In genomic region chr5:14742427-14743010, GRCh38 we compare ENCODE assay signal across 14 cellular contexts.
DNase-seq lines count a peak whose midpoint lies in the region; ATAC-seq and TF ChIP-seq lines count a peak whose summit lies in the region.
"Had no signal": no experiment of that assay in that cellular context is flagged by ENCODE, and none has a peak within 500 bp of the region (broad histone marks: within the 10 kb centered on the region; RNA-seq: fewer than 3 reads in every experiment).

No MANE protein-coding gene starts in this region.

- no peak overlapping the region for H3K27ac ChIP-seq in CD4-positive, CD25-positive, alpha-beta regulatory T cell (ENCODE audit: insufficient read depth, low read length, poor library complexity, severe bottlenecking)
- no peak overlapping the region for H3K27ac ChIP-seq in H9 (ENCODE audit: insufficient read length, low read depth, low read length)
- H3K27ac ChIP-seq: SJCRH30 had no signal

- peaks cover 60% of the 10 kb centered on the region for H3K36me3 Mint-ChIP-seq in CD4-positive, CD25-positive, alpha-beta regulatory T cell
- no peaks in the 10 kb centered on the region; a peak in 1 of 7 replicates for H3K36me3 Mint-ChIP-seq in H9 (ENCODE audit: insufficient read depth in 1 of 3, low read depth in 3 of 3)
- H3K36me3 Mint-ChIP-seq in chondrocyte (ENCODE audit: low read depth), result peaks cover 27% of the 10 kb centered on the region

- peaks cover 85% of the 10 kb centered on the region for H3K36me3 ChIP-seq in CD4-positive, CD25-positive, alpha-beta regulatory T cell (ENCODE audit: control insufficient read depth, insufficient read depth, low read length)
- H3K36me3 ChIP-seq: SJCRH30 had no signal

- H3K9ac ChIP-seq in H9 (ENCODE audit: extremely low read depth, insufficient read length, low read length), result no peak overlapping the region

- H3K27me3 Mint-ChIP-seq in CD4-positive, CD25-positive, alpha-beta regulatory T cell, result no peaks in the 10 kb centered on the region
- H3K27me3 Mint-ChIP-seq in H9 (ENCODE audit: low read depth) (no peaks in the 10 kb centered on the region), chondrocyte (ENCODE audit: low read depth) (no peaks in the 10 kb centered on the region)

- no peak overlapping the region for H3K4me3 ChIP-seq in CD4-positive, CD25-positive, alpha-beta regulatory T cell (ENCODE audit: low read depth, low read length)
- H3K4me3 ChIP-seq: SJCRH30 had no signal

- H2AFZ ChIP-seq in H9 (ENCODE audit: low read length), result no peak overlapping the region

- no peaks in the 10 kb centered on the region for H3K79me2 ChIP-seq in H9 (ENCODE audit: insufficient read depth, low read length)

- no peak overlapping the region for H2AK5ac ChIP-seq in H9 (ENCODE audit: insufficient read length, low read length)

- no peak overlapping the region for H2BK12ac ChIP-seq in H9 (ENCODE audit: insufficient read length, low read depth, low read length)

- no peaks in the 10 kb centered on the region for H3K9me3 ChIP-seq in CD4-positive, CD25-positive, alpha-beta regulatory T cell (ENCODE audit: control insufficient read depth in 2 of 2, low read length in 2 of 2)
- H3K9me3 ChIP-seq in H9 (ENCODE audit: control insufficient read depth, low read depth, low read length), result no peaks in the 10 kb centered on the region
- H3K9me3 ChIP-seq: BE2C, SJCRH30 had no signal

- no peaks in the 10 kb centered on the region for H3K79me1 ChIP-seq in H9 (ENCODE audit: insufficient read depth, low read depth, low read length, poor library complexity, severe bottlenecking)

- no peak overlapping the region for H3K4ac ChIP-seq in H9 (ENCODE audit: low read depth, low read length)

- no peak overlapping the region for H2BK120ac ChIP-seq in H9 (ENCODE audit: low read depth, low read length, poor library complexity, severe bottlenecking)

- no peak overlapping the region for H4K91ac ChIP-seq in H9 (ENCODE audit: insufficient read length, low read depth, low read length)

- no peak overlapping the region for H3T11ph ChIP-seq in H9 (ENCODE audit: low read length)

- peak overlapping the region; percentile 65 to 88 (median 86) for H3K27ac Mint-ChIP-seq in CD4-positive, CD25-positive, alpha-beta regulatory T cell
- H3K27ac Mint-ChIP-seq in H9 (peak overlapping the region in 2 of 3 experiments; percentile 5 to 85; a peak in 3 of 7 replicates), chondrocyte (ENCODE audit: unreplicated experiment) (peak overlapping the region; percentile 12)
- H3K27ac Mint-ChIP-seq: HFFc6 had no signal

- H4K8ac ChIP-seq in H9 (replicated peaks; ENCODE audit: insufficient read length, low read depth, low read length), result no peak overlapping the region

- H4K20me1 ChIP-seq in H9 (ENCODE audit: control insufficient read depth, insufficient read depth, insufficient read length), result peaks cover 2% of the 10 kb centered on the region

- no peak overlapping the region for H3K4me3 Mint-ChIP-seq in CD4-positive, CD25-positive, alpha-beta regulatory T cell
- H3K4me3 Mint-ChIP-seq in H9 (no peak overlapping the region), chondrocyte (ENCODE audit: unreplicated experiment) (no peak overlapping the region)
- H3K4me3 Mint-ChIP-seq: HFFc6 had no signal

- H3K4me1 Mint-ChIP-seq in CD4-positive, CD25-positive, alpha-beta regulatory T cell, result peaks cover 0 to 23% (median 12%) of the 10 kb centered on the region in 4 donors
- peaks cover 38 to 39% of the 10 kb centered on the region in 2 experiments for H3K4me1 Mint-ChIP-seq in H9
- H3K4me1 Mint-ChIP-seq in chondrocyte (ENCODE audit: low read depth), result peaks cover 37% of the 10 kb centered on the region

- no peak overlapping the region for H3K18ac ChIP-seq in H9 (ENCODE audit: insufficient read length, low read depth, low read length)

- H2BK20ac ChIP-seq in H9 (ENCODE audit: low read depth, low read length, poor library complexity, severe bottlenecking), result no peak overlapping the region

- TF ChIP-seq CTCF in H9 (conservative IDR thresholded peaks at IDR 0.05) (no peak), chondrocyte (IDR thresholded peaks at IDR 0.05) (no peak)

- no peaks in the 10 kb centered on the region for H3K9me3 Mint-ChIP-seq in CD4-positive, CD25-positive, alpha-beta regulatory T cell
- H3K9me3 Mint-ChIP-seq in H9 (no peaks in the 10 kb centered on the region; a peak in 1 of 5 replicates), chondrocyte (ENCODE audit: low read depth) (no peaks in the 10 kb centered on the region)
- H3K9me3 Mint-ChIP-seq: HFFc6 had no signal

- no peak for DNase-seq in CD4-positive, CD25-positive, alpha-beta regulatory T cell
- DNase-seq in H9, result no peak
- DNase-seq in NCI-H748 treated with DMSO at 0.1 percent for 48 hours (lab: John Stamatoyannopoulos, UW), result peak; percentile 94
- no peak for DNase-seq in chondrocyte (ENCODE audit: low spot score)
- no peak for DNase-seq in GF-D8 (lab: John Stamatoyannopoulos, UW)
- no peak for DNase-seq in Kasumi-1 (lab: John Stamatoyannopoulos, UW)
- no peak for DNase-seq in superior temporal gyrus (ENCODE audit: extremely low spot score)
- DNase-seq: BE2C; HFFc6; kidney glomerular epithelial cell; MV-4-11; NK-92 treated with Interleukin-12 subunit alpha and Interleukin-12 subunit beta, amount 100 ng/mL, for 24 hours had no signal

- no peak overlapping the region for H2BK5ac ChIP-seq in H9 (ENCODE audit: insufficient read length, low read length)

- ATAC-seq in CD4-positive, CD25-positive, alpha-beta regulatory T cell (ENCODE audit: low read depth in 2 of 2), result no peak
- no peak for ATAC-seq in HG02759 (IDR thresholded peaks at IDR 0.05; ENCODE audit: unreplicated experiment)

- no peaks in the 10 kb centered on the region for H3K4me1 ChIP-seq in CD4-positive, CD25-positive, alpha-beta regulatory T cell (ENCODE audit: control insufficient read depth, insufficient read depth, low read length, poor library complexity, severe bottlenecking)
- peaks cover 5% of the 10 kb centered on the region; the same call in 1 of the 2 replicates for H3K4me1 ChIP-seq in H9 (ENCODE audit: insufficient read depth, low read length)
- H3K4me1 ChIP-seq: BE2C, SJCRH30 had no signal

- H2BK15ac ChIP-seq in H9 (ENCODE audit: low read depth, low read length), result no peak overlapping the region

- no peaks in the 10 kb centered on the region for H3K23me2 ChIP-seq in H9 (ENCODE audit: insufficient read length, low read depth, low read length, poor library complexity, severe bottlenecking)

- H3K23ac ChIP-seq in H9 (ENCODE audit: insufficient read length, low read depth, low read length), result no peak overlapping the region

- H4K5ac ChIP-seq in H9 (ENCODE audit: insufficient read length, low read depth, low read length), result no peak overlapping the region

- H3K56ac ChIP-seq in H9 (ENCODE audit: insufficient read length, low read depth, low read length), result no peak overlapping the region

- whole genome bisulfite sequencing in H9 (ENCODE audit: extremely low coverage, insufficient read length, low lambda C conversion rate), result no CpG with 5 or more reads among the region's 14 CpGs

- H3K4me2 ChIP-seq in H9 (ENCODE audit: insufficient read depth, insufficient read length, low read length), result no peak overlapping the region

- no peak overlapping the region for H3K14ac ChIP-seq in H9 (ENCODE audit: insufficient read depth, low read length)

- no peaks in the 10 kb centered on the region for H3K27me3 ChIP-seq in CD4-positive, CD25-positive, alpha-beta regulatory T cell (ENCODE audit: control insufficient read depth, insufficient read depth, low read length)
- H3K27me3 ChIP-seq in H9 (ENCODE audit: insufficient read depth, low read length), result no peaks in the 10 kb centered on the region
- H3K27me3 ChIP-seq: BE2C, SJCRH30 had no signal

Comparison
In these comparisons a context has a peak if more than half of its experiments do, and no peak if none do; other contexts are left out.
1. H3K27ac Mint-ChIP-seq: peak in every context shown above with its lines; median percentile 86 in CD4-positive, CD25-positive, alpha-beta regulatory T cell; 45 in H9; 12 in chondrocyte.